ENCODE assay signal across 11 cellular contexts in genomic region chr10:42962120-42962901, GRCh38.
A peak's percentile ranks its signal among the peaks of the same experiment; 100 is the strongest.
DNase-seq lines count a peak whose midpoint lies in the region; ATAC-seq and TF ChIP-seq lines count a peak whose summit lies in the region.
"Had no signal": no experiment of that assay in that cellular context is flagged by ENCODE, and none has a peak within 500 bp of the region (broad histone marks: within the 10 kb centered on the region; RNA-seq: fewer than 3 reads in every experiment).

No MANE protein-coding gene starts in this region.

- DNase-seq in SK-N-DZ (ENCODE audit: low spot score), result peak; percentile 73
- DNase-seq in left ventricle myocardium inferior, result peak; percentile 44
- peak; percentile 80 for DNase-seq in osteocyte (ENCODE audit: extremely low spot score, unreplicated experiment)
- DNase-seq in effector memory CD4-positive, alpha-beta T cell, result no peak
- DNase-seq in DMS 273 (lab: John Stamatoyannopoulos, UW; ENCODE audit: unreplicated experiment), result no peak
- DNase-seq: NCI-H1092, NCI-H446 treated with DMSO at 0.1 percent for 48 hours had no signal

- no peaks in the 10 kb centered on the region for H4K20me1 ChIP-seq in BLaER1 treated with 17β-estradiol and CSF1 and Interleukin-3, amounts not matched to agents 10 nM and 100 nM

- H3K36me3 Mint-ChIP-seq in osteocyte (ENCODE audit: unreplicated experiment), result no peaks in the 10 kb centered on the region

- peak overlapping the region in 9 of 11 experiments; percentile 44 to 81 (median 74); a peak in 17 of 22 replicates for H3K27ac ChIP-seq in BLaER1 treated with 17β-estradiol and CSF1 and Interleukin-3, amounts not matched to agents 10 nM and 100 nM
- peak overlapping the region; percentile 80 for H3K27ac ChIP-seq in left ventricle myocardium inferior (replicated peaks)
- no peak overlapping the region for H3K27ac ChIP-seq in effector memory CD4-positive, alpha-beta T cell (ENCODE audit: insufficient read depth, low read length, poor library complexity, severe bottlenecking)

- peaks cover 10% of the 10 kb centered on the region for H3K27me3 Mint-ChIP-seq in osteocyte (ENCODE audit: unreplicated experiment)

- intact Hi-C loops in left ventricle myocardium inferior (cut with micrococcal nuclease), result no loop called here

- peaks cover 0 to under 1% (median 0%) of the 10 kb centered on the region in 11 experiments; a peak in 2 of 22 replicates for H3K9me3 ChIP-seq in BLaER1 treated with 17β-estradiol and CSF1 and Interleukin-3, amounts not matched to agents 10 nM and 100 nM (replicated peaks in 1 of 11)
- peaks cover 3% of the 10 kb centered on the region for H3K9me3 ChIP-seq in left ventricle myocardium inferior (replicated peaks)
- no peaks in the 10 kb centered on the region for H3K9me3 ChIP-seq in effector memory CD4-positive, alpha-beta T cell (ENCODE audit: control insufficient read depth, low read length)
- H3K9me3 ChIP-seq: HAP-1 had no signal

- no peaks in the 10 kb centered on the region for H3K27me3 ChIP-seq in BLaER1 treated with 17β-estradiol and CSF1 and Interleukin-3, amounts not matched to agents 10 nM and 100 nM
- H3K27me3 ChIP-seq in left ventricle myocardium inferior (ENCODE audit: low read depth), result no peaks in the 10 kb centered on the region
- no peaks in the 10 kb centered on the region for H3K27me3 ChIP-seq in effector memory CD4-positive, alpha-beta T cell (replicated peaks; ENCODE audit: control insufficient read depth, insufficient read depth, low read length, poor library complexity, severe bottlenecking)

- peak overlapping the region; percentile 63 to 94 (median 84) for H3K4me2 ChIP-seq in BLaER1 treated with 17β-estradiol and CSF1 and Interleukin-3, amounts not matched to agents 10 nM and 100 nM

- peaks cover 49 to 64% (median 57%) of the 10 kb centered on the region in 10 experiments for H3K4me1 ChIP-seq in BLaER1 treated with 17β-estradiol and CSF1 and Interleukin-3, amounts not matched to agents 10 nM and 100 nM
- peaks cover 40% of the 10 kb centered on the region for H3K4me1 ChIP-seq in left ventricle myocardium inferior
- H3K4me1 ChIP-seq in effector memory CD4-positive, alpha-beta T cell (ENCODE audit: control insufficient read depth, insufficient read depth, low read length, poor library complexity, severe bottlenecking), result no peaks in the 10 kb centered on the region
- H3K4me1 ChIP-seq: HAP-1 had no signal

- H3K4me3 ChIP-seq in BLaER1 treated with 17β-estradiol and CSF1 and Interleukin-3, amounts not matched to agents 10 nM and 100 nM, result no peak overlapping the region; a peak in 2 of 20 replicates
- no peak overlapping the region for H3K4me3 ChIP-seq in left ventricle myocardium inferior
- no peak overlapping the region for H3K4me3 ChIP-seq in effector memory CD4-positive, alpha-beta T cell (ENCODE audit: insufficient read depth, low read depth, low read length, poor library complexity, severe bottlenecking)
- H3K4me3 ChIP-seq: HAP-1 had no signal

- H3K9me3 Mint-ChIP-seq in osteocyte (ENCODE audit: unreplicated experiment), result no peaks in the 10 kb centered on the region

- TF ChIP-seq CTCF in left ventricle myocardium inferior (IDR thresholded peaks at IDR 0.05; ENCODE audit: borderline replicate concordance) (no peak), osteocyte (IDR thresholded peaks at IDR 0.05) (no peak)

- no peak overlapping the region for H3K4me3 Mint-ChIP-seq in osteocyte (ENCODE audit: unreplicated experiment)

- ATAC-seq in GM18517 (IDR thresholded peaks at IDR 0.05; ENCODE audit: unreplicated experiment) (no peak), GM19463 (IDR thresholded peaks at IDR 0.05; ENCODE audit: unreplicated experiment) (no peak)

- peaks cover 20% of the 10 kb centered on the region for H3K4me1 Mint-ChIP-seq in osteocyte (ENCODE audit: unreplicated experiment)

- H3K9ac ChIP-seq in BLaER1 treated with 17β-estradiol and CSF1 and Interleukin-3, amounts not matched to agents 10 nM and 100 nM, result peak overlapping the region in 8 of 11 experiments; percentile 34 to 69 (median 54); a peak in 15 of 22 replicates

- no peaks in the 10 kb centered on the region for H3K36me3 ChIP-seq in BLaER1 treated with 17β-estradiol and CSF1 and Interleukin-3, amounts not matched to agents 10 nM and 100 nM
- H3K36me3 ChIP-seq in left ventricle myocardium inferior, result no peaks in the 10 kb centered on the region
- H3K36me3 ChIP-seq in effector memory CD4-positive, alpha-beta T cell (ENCODE audit: control insufficient read depth, insufficient read depth, low read length), result no peaks in the 10 kb centered on the region
- H3K36me3 ChIP-seq: HAP-1 had no signal

- no peak overlapping the region for H3K27ac Mint-ChIP-seq in osteocyte (ENCODE audit: unreplicated experiment)

Comparison
In these comparisons a context has a peak if more than half of its experiments do, and no peak if none do; other contexts are left out.
1. DNase-seq: peak in SK-N-DZ (single experiment), left ventricle myocardium inferior (single experiment) and osteocyte (single experiment); none in effector memory CD4-positive, alpha-beta T cell (0 of 3) and DMS 273 (single experiment).